14 cellular contexts compared by ENCODE assay signal in the genomic region with DNA sequence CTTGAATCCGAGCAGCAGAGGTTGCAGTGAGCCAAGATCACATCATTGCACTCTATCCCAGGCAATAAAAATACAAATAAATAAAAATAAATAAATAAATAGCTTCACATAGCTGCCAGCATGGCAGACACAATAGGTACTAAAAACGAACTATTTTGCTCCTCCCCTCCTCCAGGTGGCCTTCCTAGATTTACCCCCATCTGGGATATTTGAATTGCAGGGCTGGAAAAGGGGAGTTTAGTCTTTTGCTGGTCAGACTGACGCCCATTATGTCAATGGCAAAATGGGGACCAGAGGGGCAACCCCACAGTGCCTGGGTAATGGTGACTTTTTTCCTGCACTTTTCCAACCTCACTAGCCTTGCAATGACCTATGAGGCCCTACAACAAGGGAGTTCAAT. TPM values are rescaled to one million over a fixed set of nuclear protein-coding genes. Genes with fewer than 3 reads are reported as not detected.
A peak's percentile ranks its signal among the peaks of the same experiment; 100 is the strongest.
DNase-seq lines count a peak whose midpoint lies in the region; FAIRE-seq and TF ChIP-seq lines count a peak whose summit lies in the region.
"Had no signal": no experiment of that assay in that cellular context is flagged by ENCODE, and none has a peak within 500 bp of the region (broad histone marks: within the 10 kb centered on the region; RNA-seq: fewer than 3 reads in every experiment).

No MANE protein-coding gene starts in this region.

- H3K27ac Mint-ChIP-seq in activated naive CD4-positive, alpha-beta T cell treated with anti-CD3 and anti-CD28 coated beads, Interleukin-2, amount 50 U/mL, for 24 hours = peak overlapping the region; percentile 99
- H3K27ac Mint-ChIP-seq: mesothelial cell of epicardium had no signal

- H3K4me3 ChIP-seq in Peyer's patch (peak overlapping the region in 1 of 4 donors; percentile 54), esophagus muscularis mucosa (no peak overlapping the region), thymus (ENCODE audit: low read length) (peak overlapping the region; percentile 90)

- TF ChIP-seq POLR2A in Peyer's patch (IDR thresholded peaks at IDR 0.05) (no peak), esophagus muscularis mucosa (IDR thresholded peaks at IDR 0.05; ENCODE audit: low read depth) (no peak)

- H3K9me3 Mint-ChIP-seq in activated naive CD4-positive, alpha-beta T cell treated with anti-CD3 and anti-CD28 coated beads, Interleukin-2, amount 50 U/mL, for 24 hours = no peaks in the 10 kb centered on the region
- H3K9me3 Mint-ChIP-seq: mesothelial cell of epicardium had no signal

- H3K27ac ChIP-seq in Peyer's patch (peak overlapping the region; percentile 90 to 95 (median 90)), esophagus muscularis mucosa (replicated peaks in 1 of 4) (peak overlapping the region in 3 of 4 donors; percentile 42 to 52 (median 50)), thymus (ENCODE audit: low read depth) (peak overlapping the region; percentile 99)

- no peak for TF ChIP-seq CTCF in Peyer's patch (IDR thresholded peaks at IDR 0.05)
- no peak for TF ChIP-seq CTCF in esophagus muscularis mucosa (IDR thresholded peaks at IDR 0.05)

- no peak for DNase-seq in activated naive CD4-positive, alpha-beta T cell treated with Interleukin-2 at 50 U/mL for 16 hours
- DNase-seq in Peyer's patch = no peak
- DNase-seq in esophagus muscularis mucosa (ENCODE audit: extremely low spot score) = no peak
- no peak for DNase-seq in midbrain (lab: John Stamatoyannopoulos, UW)
- DNase-seq in frontal cortex (ENCODE audit: low spot score in 2 of 2) = no peak
- DNase-seq in NCI-H2171 treated with DMSO at 0.1 percent for 48 hours (lab: John Stamatoyannopoulos, UW) = no peak
- DNase-seq: DMS79 treated with DMSO at 0.1 percent for 48 hours, NCI-H2029, NCI-H82, trophoblast cell had no signal

- TF ChIP-seq EP300 in esophagus muscularis mucosa (IDR thresholded peaks at IDR 0.05) = no peak

- H3K4me1 Mint-ChIP-seq in activated naive CD4-positive, alpha-beta T cell treated with anti-CD3 and anti-CD28 coated beads, Interleukin-2, amount 50 U/mL, for 24 hours = peaks cover 66% of the 10 kb centered on the region

- peak overlapping the region; percentile 99 for H3K4me3 Mint-ChIP-seq in activated naive CD4-positive, alpha-beta T cell treated with anti-CD3 and anti-CD28 coated beads, Interleukin-2, amount 50 U/mL, for 24 hours
- H3K4me3 Mint-ChIP-seq: mesothelial cell of epicardium had no signal

- H3K36me3 Mint-ChIP-seq in activated naive CD4-positive, alpha-beta T cell treated with anti-CD3 and anti-CD28 coated beads, Interleukin-2, amount 50 U/mL, for 24 hours = peaks cover 3% of the 10 kb centered on the region
- H3K36me3 Mint-ChIP-seq: mesothelial cell of epicardium had no signal

- no peaks in the 10 kb centered on the region for H3K27me3 ChIP-seq in Peyer's patch
- H3K27me3 ChIP-seq in esophagus muscularis mucosa = no peaks in the 10 kb centered on the region
- no peaks in the 10 kb centered on the region for H3K27me3 ChIP-seq in thymus (ENCODE audit: control insufficient read depth, insufficient read depth)

- H3K27me3 Mint-ChIP-seq in activated naive CD4-positive, alpha-beta T cell treated with anti-CD3 and anti-CD28 coated beads, Interleukin-2, amount 50 U/mL, for 24 hours = no peaks in the 10 kb centered on the region

- peaks cover 0 to 12% (median 4%) of the 10 kb centered on the region in 4 donors for H3K4me1 ChIP-seq in Peyer's patch
- H3K4me1 ChIP-seq in esophagus muscularis mucosa = peaks cover 6 to 18% (median 12%) of the 10 kb centered on the region in 4 donors
- H3K4me1 ChIP-seq in thymus (ENCODE audit: control insufficient read depth, insufficient read depth, low read length) = peaks cover 21% of the 10 kb centered on the region

- intact Hi-C loops in esophagus muscularis mucosa (cut with DNase I) = no loop called here

- WGBS in esophagus muscularis mucosa = 70% methylated on average over 3 of the region's 3 CpGs
- WGBS in thymus = 84% methylated on average over 3 of the region's 3 CpGs

- H3K36me3 ChIP-seq in Peyer's patch (no peaks in the 10 kb centered on the region), esophagus muscularis mucosa (no peaks in the 10 kb centered on the region), thymus (ENCODE audit: control insufficient read depth, insufficient read depth) (peaks cover 15% of the 10 kb centered on the region)

- H3K9me3 ChIP-seq in Peyer's patch (no peaks in the 10 kb centered on the region), esophagus muscularis mucosa (no peaks in the 10 kb centered on the region), thymus (ENCODE audit: control insufficient read depth) (no peaks in the 10 kb centered on the region)

- no peak for FAIRE-seq in frontal cortex (lab: Jason Lieb, UNC)

RNA-seq across cellular contexts. Expression of gene GMFG, which starts 0.6 kb away (rescaled TPM):
- total RNA-seq in Peyer's patch (100 to 1,000 TPM in 1 of 4 donors, 1 to 10 TPM in 2, not detected in 1; 3.2 to 131 (median 8.6) TPM), esophagus muscularis mucosa (10 to 100 TPM in 2 of 4 donors, 1 to 10 TPM in 2; 4.2 to 26.2 (median 12.0) TPM), frontal cortex (2.9 TPM)
- 531 TPM for polyA plus RNA-seq in thymus
- total RNA-seq: mesothelial cell of epicardium had no signal

RNA-seq across cellular contexts. Expression of gene SAMD4B, which starts 5.7 kb away (rescaled TPM):
- total RNA-seq in Peyer's patch = 100 to 1,000 TPM in 2 of 4 donors, 10 to 100 TPM in 2; 69.0 to 126 (median 91.8) TPM
- total RNA-seq in esophagus muscularis mucosa = 100 to 1,000 TPM in 2 of 4 donors, 10 to 100 TPM in 2; 59.8 to 138 (median 104) TPM
- 64.9 TPM for polyA plus RNA-seq in thymus
- total RNA-seq in frontal cortex = 13.0 TPM

RNA-seq across cellular contexts. Expression of gene LRFN1, which starts 15.8 kb away (rescaled TPM):
- total RNA-seq in Peyer's patch = under 1 TPM in 3 of 4 donors, not detected in 1; 0.18 to 0.95 (median 0.80) TPM
- total RNA-seq in esophagus muscularis mucosa = 1 to 10 TPM in 2 of 4 donors, under 1 TPM in 2; 0.50 to 2.5 (median 1.4) TPM
- polyA plus RNA-seq in thymus = 2.6 TPM
- total RNA-seq in frontal cortex = 5.3 TPM

RNA-seq across cellular contexts. Expression of gene IFNL1, which starts 40.3 kb away (rescaled TPM):
- total RNA-seq in Peyer's patch (not detected), esophagus muscularis mucosa (not detected), frontal cortex (not detected)
- polyA plus RNA-seq in thymus = 0.21 TPM
- total RNA-seq: M059J, mesothelial cell of epicardium had no signal

RNA-seq across cellular contexts. Expression of gene PAF1, which starts 54.4 kb away (rescaled TPM):
- total RNA-seq in Peyer's patch (10 to 100 TPM; 22.2 to 47.3 (median 37.7) TPM), esophagus muscularis mucosa (10 to 100 TPM; 31.6 to 47.2 (median 41.5) TPM), frontal cortex (36.7 TPM)
- polyA plus RNA-seq in thymus = 40.1 TPM
